8 cellular contexts compared by ENCODE assay signal in the genomic region with DNA sequence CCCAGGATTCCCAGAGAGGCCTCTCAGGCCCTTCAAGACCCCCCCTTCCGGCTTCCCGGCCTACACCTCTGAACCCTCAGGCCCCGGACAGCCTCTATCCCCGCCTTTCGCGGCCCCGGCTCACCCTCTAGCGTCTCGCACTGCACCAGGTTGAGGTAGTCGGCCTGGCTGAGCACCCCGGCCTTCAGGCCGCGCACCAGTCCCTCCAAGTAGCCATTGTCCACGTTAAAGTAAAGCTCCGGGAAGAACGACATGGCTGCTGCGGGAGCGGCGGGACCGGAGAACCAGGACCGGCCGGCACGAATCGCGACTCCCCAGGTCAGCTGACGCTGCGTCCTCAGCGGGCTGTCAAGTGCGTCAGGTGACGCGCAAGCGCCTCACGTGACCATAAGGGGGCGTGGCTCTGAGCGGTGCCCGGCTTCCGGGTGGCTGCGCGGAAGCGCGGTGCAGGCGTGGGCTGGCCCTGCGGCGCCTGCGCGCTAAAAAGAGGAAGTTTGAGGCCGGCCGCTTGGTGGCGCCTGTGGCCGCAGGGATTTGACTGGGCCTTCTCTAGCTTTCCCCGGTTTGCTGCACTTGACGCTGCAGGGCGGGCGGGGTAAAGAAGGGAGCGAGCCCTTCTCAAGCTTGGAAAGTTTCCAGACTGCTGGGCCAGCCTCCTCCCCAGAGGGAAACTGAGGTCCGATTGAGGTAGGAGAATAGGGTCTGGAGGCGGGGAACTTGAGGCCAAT. TPM values are rescaled to one million over a fixed set of nuclear protein-coding genes. Genes with fewer than 3 reads are reported as not detected.
DNase-seq lines count a peak whose midpoint lies in the region; ATAC-seq and TF ChIP-seq lines count a peak whose summit lies in the region.

A gene (minus strand): TSS at position 325 of the 728 bp plus-strand sequence. CDS start 71 bp downstream, at position 254.

- H3K4me1 Mint-ChIP-seq in activated T-cell treated with anti-CD3 and anti-CD28 coated beads, Interleukin-2, amount 50 U/mL, for 4 hours (ENCODE audit: low read depth): peaks cover 43% of the 10 kb centered on the region

- H3K4me3 Mint-ChIP-seq in activated T-cell treated with anti-CD3 and anti-CD28 coated beads, Interleukin-2, amount 50 U/mL, for 4 hours: peak within 1 kb of the TSS; percentile 100

- H3K27ac ChIP-seq in esophagus (ENCODE audit: low read depth in 2 of 2, low read length in 1 of 2) (peak within 1 kb of the TSS; percentile 94 to 95), muscle layer of colon (ENCODE audit: low read depth, low read length) (peak within 1 kb of the TSS; percentile 91)

- no peaks in the 10 kb centered on the region for H3K27me3 Mint-ChIP-seq in activated T-cell treated with anti-CD3 and anti-CD28 coated beads, Interleukin-2, amount 50 U/mL, for 4 hours (ENCODE audit: low read depth)

- no peaks in the 10 kb centered on the region for H3K27me3 ChIP-seq in esophagus (ENCODE audit: control insufficient read depth in 1 of 2, insufficient read depth in 2 of 2, low read length in 2 of 2)
- no peaks in the 10 kb centered on the region for H3K27me3 ChIP-seq in muscle layer of colon (ENCODE audit: control insufficient read depth in 1 of 2, insufficient read depth in 2 of 2, low read length in 2 of 2)

- H3K4me3 ChIP-seq in esophagus (ENCODE audit: low read depth in 1 of 2, low read length in 2 of 2): peak within 1 kb of the TSS; percentile 93
- peak within 1 kb of the TSS; percentile 79 to 99 for H3K4me3 ChIP-seq in muscle layer of colon (ENCODE audit: low read depth in 1 of 2, low read length in 2 of 2)

- H3K4me1 ChIP-seq in esophagus (ENCODE audit: control insufficient read depth in 2 of 2, insufficient read depth in 2 of 2, low read length in 1 of 2): peaks cover 5 to 7% of the 10 kb centered on the region in 2 donors
- H3K4me1 ChIP-seq in muscle layer of colon (ENCODE audit: insufficient read depth, low read length): peaks cover 33% of the 10 kb centered on the region

- no peaks in the 10 kb centered on the region for H3K36me3 ChIP-seq in esophagus (ENCODE audit: control insufficient read depth in 2 of 2, insufficient read depth in 2 of 2, low read length in 1 of 2)
- peaks cover 16% of the 10 kb centered on the region for H3K36me3 ChIP-seq in muscle layer of colon (ENCODE audit: insufficient read depth, low read length)

- peak; percentile 90 for ATAC-seq in GM21723 (IDR thresholded peaks at IDR 0.05; ENCODE audit: unreplicated experiment)
- ATAC-seq in activated T-cell treated with anti-CD3 and anti-CD28 coated beads, Interleukin-2, amount 50 U/mL, for 4 hours: peak; percentile 93 to 94

- 0 to 1% methylated on average over 57 of the region's 57 CpGs for WGBS in esophagus, 2 donors

- no peaks in the 10 kb centered on the region for H3K36me3 Mint-ChIP-seq in activated T-cell treated with anti-CD3 and anti-CD28 coated beads, Interleukin-2, amount 50 U/mL, for 4 hours (ENCODE audit: insufficient read depth)

- no peaks in the 10 kb centered on the region for H3K9me3 ChIP-seq in esophagus (ENCODE audit: control insufficient read depth in 2 of 2, insufficient read depth in 1 of 2, low read depth in 1 of 2, low read length in 1 of 2)
- no peaks in the 10 kb centered on the region for H3K9me3 ChIP-seq in muscle layer of colon (ENCODE audit: low read length)

- DNase-seq in DMS79 (lab: John Stamatoyannopoulos, UW) (peak; percentile 70), KG1 (lab: John Stamatoyannopoulos, UW) (peak; percentile 99)
- peak; percentile 99 for DNase-seq in activated T-cell treated with anti-CD3 and anti-CD28 coated beads, Interleukin-2, amount 50 U/mL, for 4 hours
- DNase-seq in stimulated activated CD8-positive, alpha-beta memory T cell treated with anti-CD3 and anti-CD28 coated beads, Interleukin-7, amount 100 ng/mL, for 24 hours (ENCODE audit: low read depth): peak; percentile 97

- H3K9ac ChIP-seq in muscle layer of colon (ENCODE audit: low read length): peak within 1 kb of the TSS; percentile 98

- no peaks in the 10 kb centered on the region for H3K9me3 Mint-ChIP-seq in activated T-cell treated with anti-CD3 and anti-CD28 coated beads, Interleukin-2, amount 50 U/mL, for 4 hours

TF ChIP-seq in PFSK-1, 5 proteins besides CTCF, POLR2A, EP300 and RAD21:
- TF ChIP-seq POLR2AphosphoS5 (IDR thresholded peaks at IDR 0.05; ENCODE audit: low read depth, low read length): peak; percentile 70
- TF ChIP-seq TAF1 (IDR thresholded peaks at IDR 0.05; ENCODE audit: borderline replicate concordance, insufficient read depth, low read length): no peak; the same call in 1 of the 2 replicates
- TF ChIP-seq SIN3A (IDR thresholded peaks at IDR 0.05; ENCODE audit: borderline replicate concordance, insufficient read depth, low read length): peak; percentile 96; the same call in 1 of the 2 replicates
- peak; percentile 96 for TF ChIP-seq FOXP2 (optimal IDR thresholded peaks at IDR 0.05; ENCODE audit: borderline replicate concordance, extremely low read depth, extremely low read length, insufficient read depth)
- TF ChIP-seq, protein P1, sequence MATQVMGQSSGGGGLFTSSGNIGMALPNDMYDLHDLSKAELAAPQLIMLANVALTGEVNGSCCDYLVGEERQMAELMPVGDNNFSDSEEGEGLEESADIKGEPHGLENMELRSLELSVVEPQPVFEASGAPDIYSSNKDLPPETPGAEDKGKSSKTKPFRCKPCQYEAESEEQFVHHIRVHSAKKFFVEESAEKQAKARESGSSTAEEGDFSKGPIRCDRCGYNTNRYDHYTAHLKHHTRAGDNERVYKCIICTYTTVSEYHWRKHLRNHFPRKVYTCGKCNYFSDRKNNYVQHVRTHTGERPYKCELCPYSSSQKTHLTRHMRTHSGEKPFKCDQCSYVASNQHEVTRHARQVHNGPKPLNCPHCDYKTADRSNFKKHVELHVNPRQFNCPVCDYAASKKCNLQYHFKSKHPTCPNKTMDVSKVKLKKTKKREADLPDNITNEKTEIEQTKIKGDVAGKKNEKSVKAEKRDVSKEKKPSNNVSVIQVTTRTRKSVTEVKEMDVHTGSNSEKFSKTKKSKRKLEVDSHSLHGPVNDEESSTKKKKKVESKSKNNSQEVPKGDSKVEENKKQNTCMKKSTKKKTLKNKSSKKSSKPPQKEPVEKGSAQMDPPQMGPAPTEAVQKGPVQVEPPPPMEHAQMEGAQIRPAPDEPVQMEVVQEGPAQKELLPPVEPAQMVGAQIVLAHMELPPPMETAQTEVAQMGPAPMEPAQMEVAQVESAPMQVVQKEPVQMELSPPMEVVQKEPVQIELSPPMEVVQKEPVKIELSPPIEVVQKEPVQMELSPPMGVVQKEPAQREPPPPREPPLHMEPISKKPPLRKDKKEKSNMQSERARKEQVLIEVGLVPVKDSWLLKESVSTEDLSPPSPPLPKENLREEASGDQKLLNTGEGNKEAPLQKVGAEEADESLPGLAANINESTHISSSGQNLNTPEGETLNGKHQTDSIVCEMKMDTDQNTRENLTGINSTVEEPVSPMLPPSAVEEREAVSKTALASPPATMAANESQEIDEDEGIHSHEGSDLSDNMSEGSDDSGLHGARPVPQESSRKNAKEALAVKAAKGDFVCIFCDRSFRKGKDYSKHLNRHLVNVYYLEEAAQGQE (IDR thresholded peaks at IDR 0.05; ENCODE audit: insufficient read depth in 1 of 2, low read depth in 2 of 2, low read length in 2 of 2): no peak

RNA-seq across cellular contexts. Expression of the gene that starts here (rescaled TPM):
- 95.1 TPM for polyA plus RNA-seq in PFSK-1 (2012; ENCODE audit: insufficient read length, low read depth)
- 10 to 100 TPM; 36.0 to 49.1 (median 44.5) TPM for total RNA-seq in activated T-cell treated with anti-CD3 and anti-CD28 coated beads, Interleukin-2, amount 50 U/mL, for 4 hours
- 10 to 100 TPM; 17.0 to 78.1 TPM for polyA plus RNA-seq in esophagus

Comparison
In these comparisons a context has a peak if more than half of its experiments do, and no peak if none do; other contexts are left out.
1. Peak in every context shown above with its lines: DNase-seq, ATAC-seq, H3K4me3 ChIP-seq and H3K27ac ChIP-seq.